In the genomic region with DNA sequence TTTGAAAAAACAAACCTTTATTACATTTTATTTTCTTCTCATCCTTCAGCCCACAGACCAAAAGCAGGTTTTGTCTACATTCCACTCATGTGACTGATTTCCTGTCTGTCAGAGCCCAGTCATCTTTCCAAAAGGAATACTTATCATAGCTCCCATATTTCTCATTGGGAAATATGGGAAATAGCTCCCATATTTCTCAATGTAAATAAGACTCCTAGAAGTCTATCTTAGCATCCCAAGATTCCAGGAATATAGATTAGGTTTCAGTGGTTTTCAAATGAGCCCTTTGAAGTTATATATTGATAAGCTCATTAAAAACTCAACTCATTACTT, we compare ENCODE assay signal across 12 cellular contexts. TPM values are rescaled to one million over a fixed set of nuclear protein-coding genes. Genes with fewer than 3 reads are reported as not detected.
DNase-seq lines count a peak whose midpoint lies in the region; ATAC-seq and TF ChIP-seq lines count a peak whose summit lies in the region.
"Had no signal": no experiment of that assay in that cellular context is flagged by ENCODE, and none has a peak within 500 bp of the region (broad histone marks: within the 10 kb centered on the region; RNA-seq: fewer than 3 reads in every experiment).

No MANE protein-coding gene starts in this region.

- H4K91ac ChIP-seq in mesenchymal stem cell (ENCODE audit: low read length) = no peak overlapping the region

- ATAC-seq in HG03159 (IDR thresholded peaks at IDR 0.05; ENCODE audit: unreplicated experiment) (no peak), GM18502 (IDR thresholded peaks at IDR 0.05; ENCODE audit: poor library complexity, unreplicated experiment) (no peak)

- no peaks in the 10 kb centered on the region for H3K36me3 ChIP-seq in mesenchymal stem cell (ENCODE audit: control insufficient read depth in 1 of 2, insufficient read depth in 2 of 2, low read depth in 1 of 2, low read length in 2 of 2)

- peaks cover 12% of the 10 kb centered on the region for H3K4me1 ChIP-seq in mesenchymal stem cell (ENCODE audit: control insufficient read depth, insufficient read depth, low read depth, low read length)

- H3K27me3 ChIP-seq in mesenchymal stem cell (ENCODE audit: control insufficient read depth in 1 of 2, insufficient read depth in 1 of 2, low read length in 2 of 2) = no peaks in the 10 kb centered on the region

- no peak overlapping the region for H3K18ac ChIP-seq in mesenchymal stem cell (ENCODE audit: low read depth in 1 of 2, low read length in 2 of 2)

- no peak overlapping the region for H3K14ac ChIP-seq in mesenchymal stem cell (ENCODE audit: low read length in 2 of 2)

- H2BK12ac ChIP-seq in mesenchymal stem cell (ENCODE audit: low read length in 2 of 2) = no peak overlapping the region

- TF ChIP-seq CTCF in cardiac fibroblast (IDR thresholded peaks at IDR 0.05; ENCODE audit: low read depth, low read length) = no peak

- no peaks in the 10 kb centered on the region for H3K79me1 ChIP-seq in mesenchymal stem cell (replicated peaks; ENCODE audit: low read length, poor library complexity, severe bottlenecking)

- no peak overlapping the region for H4K8ac ChIP-seq in mesenchymal stem cell (ENCODE audit: low read length)

- H2AK5ac ChIP-seq in mesenchymal stem cell (ENCODE audit: low read length, severe bottlenecking) = no peak overlapping the region

- peak overlapping the region; percentile 79 for H2BK5ac ChIP-seq in mesenchymal stem cell (ENCODE audit: low read depth, low read length, poor library complexity, severe bottlenecking)

- DNase-seq in AG20443 (ENCODE audit: low spot score) (peak; percentile 68), NCI-H226 (peak; percentile 90), cardiac fibroblast (ENCODE audit: low read depth in 2 of 2) (peak; percentile 81 to 94), mesenchymal stem cell (peak; percentile 74), NCI-H187 (lab: John Stamatoyannopoulos, UW) (no peak)
- DNase-seq in stimulated activated CD4-positive, alpha-beta T cell treated with anti-CD3 and anti-CD28 coated beads, Interleukin-12 subunit alpha, Interleukin-12 subunit beta, amount 100 ng/mL, for 4 hours = no peak
- DNase-seq: activated naive CD8-positive, alpha-beta T cell treated with anti-CD3 and anti-CD28 coated beads, Interleukin-2, amount 10 ng/mL, durations not matched to agents 7 days and 5 days; kidney; NCI-H2107; stimulated activated CD8-positive, alpha-beta memory T cell treated with anti-CD3 and anti-CD28 coated beads, Interleukin-4, amount 100 ng/mL, for 48 hours had no signal

- no peak overlapping the region for H2BK120ac ChIP-seq in mesenchymal stem cell (ENCODE audit: low read depth, low read length)

- peak overlapping the region; percentile 52 for H2BK15ac ChIP-seq in mesenchymal stem cell (ENCODE audit: low read depth, poor library complexity, severe bottlenecking)

- peak overlapping the region in 1 of 2 donors; percentile 48 for H3K4me3 ChIP-seq in cardiac fibroblast (replicated peaks in 1 of 2; ENCODE audit: low read depth in 2 of 2, low read length in 2 of 2)
- H3K4me3 ChIP-seq in mesenchymal stem cell (ENCODE audit: insufficient read depth in 1 of 2, low read depth in 1 of 2, low read length in 2 of 2) = peak overlapping the region in 1 of 2 experiments; percentile 6

- no peak overlapping the region for H2AFZ ChIP-seq in mesenchymal stem cell (ENCODE audit: low read depth, low read length)

- no peaks in the 10 kb centered on the region for H3K9me3 ChIP-seq in mesenchymal stem cell (ENCODE audit: control insufficient read depth, low read length)

- H3K23ac ChIP-seq in mesenchymal stem cell (ENCODE audit: low read length in 2 of 2) = no peak overlapping the region

- H3K4me2 ChIP-seq in mesenchymal stem cell (ENCODE audit: low read length, poor library complexity, severe bottlenecking) = no peak overlapping the region

- peak overlapping the region; percentile 77 for H3K9ac ChIP-seq in mesenchymal stem cell (ENCODE audit: low read length)

- H3K27ac ChIP-seq in mesenchymal stem cell (ENCODE audit: low read length, poor library complexity, severe bottlenecking) = peak overlapping the region; percentile 99

- no peak overlapping the region for H3K4ac ChIP-seq in mesenchymal stem cell (ENCODE audit: low read depth in 1 of 2, low read length in 2 of 2)

RNA-seq across cellular contexts. Expression of a gene that starts 19.1 kb away (rescaled TPM):
- polyA plus RNA-seq in mesenchymal stem cell (2013, experiment 1 of 2) = 102 TPM
- 96.9 TPM for polyA plus RNA-seq in mesenchymal stem cell (2013, experiment 2 of 2)

Comparison
In these comparisons a context has a peak if more than half of its experiments do, and no peak if none do; other contexts are left out.
1. DNase-seq: peak in AG20443 (single experiment), NCI-H226 (single experiment), cardiac fibroblast (2 of 2) and mesenchymal stem cell (single experiment); none in stimulated activated CD4-positive, alpha-beta T cell treated with anti-CD3 and anti-CD28 coated beads, Interleukin-12 subunit alpha, Interleukin-12 subunit beta, amount 100 ng/mL, for 4 hours (single experiment) and NCI-H187 (0 of 2).